Comparison of ENCODE assay signal across 21 cellular contexts in the genomic region with DNA sequence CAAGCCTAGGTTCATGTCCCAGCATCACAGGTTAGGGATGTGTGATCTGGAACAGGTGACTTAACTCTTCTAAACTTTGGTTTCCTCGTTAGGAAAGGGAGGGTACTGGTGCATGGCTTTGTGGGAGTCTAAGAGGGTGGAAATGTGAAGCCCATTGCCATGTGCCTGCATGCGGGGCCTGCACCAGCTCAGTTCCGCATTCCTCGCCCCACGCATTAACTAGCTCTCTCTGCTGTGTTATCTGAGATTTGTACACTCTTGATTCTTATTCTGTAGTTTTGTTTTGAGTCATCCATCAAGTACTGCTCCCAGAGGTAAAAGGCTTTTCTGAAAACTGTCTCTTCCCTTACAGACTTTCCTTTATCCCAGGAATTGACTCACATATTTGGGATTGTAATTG.
DNase-seq lines count a peak whose midpoint lies in the region; ATAC-seq, FAIRE-seq and TF ChIP-seq lines count a peak whose summit lies in the region.
"Had no signal": no experiment of that assay in that cellular context is flagged by ENCODE, and none has a peak within 500 bp of the region (broad histone marks: within the 10 kb centered on the region; RNA-seq: fewer than 3 reads in every experiment).

No MANE protein-coding gene starts in this region.

- H3K27ac ChIP-seq in K562 (ENCODE audit: extremely low read depth, low read depth, low read length) (no peak overlapping the region), osteoblast (ENCODE audit: low read depth, low read length) (no peak overlapping the region)
- H3K27ac ChIP-seq: A549, SJCRH30 had no signal

- in situ Hi-C loops in K562 (cut with MboI): no loop called here

- TF ChIP-seq EP300 in K562 (IDR thresholded peaks at IDR 0.05; ENCODE audit: low read length): no peak

- no peaks in the 10 kb centered on the region for H3K9me1 ChIP-seq in K562 (ENCODE audit: control insufficient read depth, insufficient read depth, low read length)

- intact Hi-C loops in K562 (cut with micrococcal nuclease): no loop called here
- intact Hi-C loops in Right ventricle myocardium superior (cut with DNase I): no loop called here

- H4K20me1 ChIP-seq in K562 (replicated peaks; ENCODE audit: control insufficient read depth, insufficient read depth, low read length) (no peaks in the 10 kb centered on the region), osteoblast (ENCODE audit: insufficient read depth, low read length) (no peaks in the 10 kb centered on the region)

- no peak for TF ChIP-seq CTCF in K562 (IDR thresholded peaks at IDR 0.05 in 2 of 3, conservative IDR thresholded peaks at IDR 0.05 in 1 of 3; ENCODE audit: insufficient read depth in 2 of 3, low read depth in 1 of 3, low read length in 3 of 3)
- no peak for TF ChIP-seq CTCF in osteoblast (IDR thresholded peaks at IDR 0.05; ENCODE audit: extremely low read depth, low read depth, low read length)

- no peaks in the 10 kb centered on the region for H3K9me3 Mint-ChIP-seq in activated CD4-positive, alpha-beta T cell treated with anti-CD3 and anti-CD28 coated beads, Interleukin-2, amount 10 ng/mL, durations not matched to agents 7 days and 5 days
- H3K9me3 Mint-ChIP-seq: GM23338 had no signal

- FAIRE-seq in K562 (lab: Jason Lieb, UNC): no peak
- FAIRE-seq: D721Med had no signal

- H3K4me1 Mint-ChIP-seq in activated CD4-positive, alpha-beta T cell treated with anti-CD3 and anti-CD28 coated beads, Interleukin-2, amount 10 ng/mL, durations not matched to agents 7 days and 5 days: no peaks in the 10 kb centered on the region
- H3K4me1 Mint-ChIP-seq: B cell, CD14-positive monocyte had no signal

- no peaks in the 10 kb centered on the region for H3K36me3 ChIP-seq in K562 (ENCODE audit: control insufficient read depth, insufficient read depth, low read length)
- H3K36me3 ChIP-seq in osteoblast (ENCODE audit: insufficient read depth, low read length): no peaks in the 10 kb centered on the region
- H3K36me3 ChIP-seq: HAP-1, SJCRH30 had no signal

- no peak overlapping the region for H3K4me3 Mint-ChIP-seq in activated CD4-positive, alpha-beta T cell treated with anti-CD3 and anti-CD28 coated beads, Interleukin-2, amount 10 ng/mL, durations not matched to agents 7 days and 5 days
- H3K4me3 Mint-ChIP-seq: B cell, CD14-positive monocyte, GM23338 had no signal

- H3K27me3 ChIP-seq in K562 (ENCODE audit: control insufficient read depth in 2 of 2, insufficient read depth in 2 of 2, low read length in 2 of 2) (no peaks in the 10 kb centered on the region), osteoblast (ENCODE audit: insufficient read depth, low read length) (no peaks in the 10 kb centered on the region)
- H3K27me3 ChIP-seq: SJCRH30 had no signal

- H3K27me3 Mint-ChIP-seq in activated CD4-positive, alpha-beta T cell treated with anti-CD3 and anti-CD28 coated beads, Interleukin-2, amount 10 ng/mL, durations not matched to agents 7 days and 5 days: no peaks in the 10 kb centered on the region
- H3K27me3 Mint-ChIP-seq: B cell had no signal

- no peak overlapping the region for H3K9ac ChIP-seq in K562 (ENCODE audit: insufficient read depth in 1 of 2, low read depth in 2 of 2, low read length in 2 of 2)

- H2AFZ ChIP-seq in K562 (ENCODE audit: low read depth, low read length): no peak overlapping the region
- no peak overlapping the region for H2AFZ ChIP-seq in osteoblast (ENCODE audit: low read length)
- H2AFZ ChIP-seq: GM23338 had no signal

- no peak overlapping the region for H3K27ac Mint-ChIP-seq in activated CD4-positive, alpha-beta T cell treated with anti-CD3 and anti-CD28 coated beads, Interleukin-2, amount 10 ng/mL, durations not matched to agents 7 days and 5 days
- H3K27ac Mint-ChIP-seq: B cell, CD14-positive monocyte, GM23338 had no signal

- H3K4me2 ChIP-seq in K562 (ENCODE audit: insufficient read depth, low read length) (no peak overlapping the region), osteoblast (ENCODE audit: insufficient read depth, low read length) (no peak overlapping the region)
- H3K4me2 ChIP-seq: A549, GM23338 had no signal

- CTCF ChIA-PET in K562 (lab: Yijun Ruan, JAX; ENCODE audit: low intra/inter-chr PET ratio): no interaction called here
- CTCF ChIA-PET in activated CD4-positive, alpha-beta T cell treated with anti-CD3 and anti-CD28 coated beads, Interleukin-2, amount 10 ng/mL, durations not matched to agents 7 days and 5 days (lab: Charles Lee): interaction anchor here (0.6 kb wide), 1 partner anchor 466 kb away, joined by 4 read pairs; no protein-coding TSS in a partner anchor

- POLR2A ChIA-PET in K562 (lab: Yijun Ruan, JAX): no interaction called here
- POLR2A ChIA-PET in activated CD4-positive, alpha-beta T cell treated with anti-CD3 and anti-CD28 coated beads, Interleukin-2, amount 10 ng/mL, durations not matched to agents 7 days and 5 days (lab: Charles Lee): no interaction called here

- DNase-seq in K562 (ENCODE audit: extremely low read depth in 1 of 4, low spot score in 3 of 4) (no peak), left kidney (ENCODE audit: low read depth, low spot score) (peak; percentile 87), osteoblast (ENCODE audit: insufficient read length, low spot score, missing footprints) (no peak), Right ventricle myocardium superior (no peak)
- no peak for DNase-seq in activated CD4-positive, alpha-beta T cell treated with anti-CD3 and anti-CD28 coated beads, Interleukin-2, amount 10 ng/mL, durations not matched to agents 7 days and 5 days
- DNase-seq in activated CD4-positive, alpha-beta T cell treated with anti-CD3 and anti-CD28 coated beads, Interleukin-2, amount 50 U/mL, for 48 hours: no peak
- DNase-seq: DMS53, MM.1S, NCI-H1048, NCI-H1417 treated with DMSO at 0.1 percent for 48 hours, NCI-H187 treated with DMSO at 0.1 percent for 48 hours, NCI-H2107, SJCRH30 had no signal

- H3K79me2 ChIP-seq in K562 (ENCODE audit: control insufficient read depth, insufficient read depth, low read length) (no peaks in the 10 kb centered on the region), osteoblast (ENCODE audit: insufficient read depth, low read length) (no peaks in the 10 kb centered on the region)

- no peak overlapping the region for H3K4me3 ChIP-seq in K562
- no peak overlapping the region for H3K4me3 ChIP-seq in osteoblast (ENCODE audit: insufficient read depth, low read length)
- H3K4me3 ChIP-seq: A549, GM23338, HAP-1, SJCRH30 had no signal

- no peak for TF ChIP-seq RAD21 in K562 (CRISPR knock-in tag; conservative IDR thresholded peaks at IDR 0.05 in 1 of 2, IDR thresholded peaks at IDR 0.05 in 1 of 2)

- 0% methylated on average over 5 of the region's 5 CpGs for WGBS in K562 (ENCODE audit: insufficient coverage, low coverage, missing lambda C conversion rate)

- no peak for TF ChIP-seq POLR2A in K562 (conservative IDR thresholded peaks at IDR 0.05)

- BruUV-seq in K562 (replicated peaks; lab: Mats Ljungman, UMichigan): no TSS peak

- ATAC-seq in GM18868 (IDR thresholded peaks at IDR 0.05; ENCODE audit: unreplicated experiment) (peak; percentile 49), K562 (no peak), Right ventricle myocardium superior (ENCODE audit: poor library complexity) (no peak)
- ATAC-seq: A549, GM23338, Panc1 had no signal

- no peaks in the 10 kb centered on the region for H3K4me1 ChIP-seq in K562 (replicated peaks in 1 of 2; ENCODE audit: control insufficient read depth in 2 of 2, insufficient read depth in 2 of 2, low read length in 2 of 2)
- no peaks in the 10 kb centered on the region for H3K4me1 ChIP-seq in osteoblast (ENCODE audit: insufficient read depth, low read length)
- H3K4me1 ChIP-seq: A549, HAP-1, SJCRH30 had no signal

- H3K36me3 Mint-ChIP-seq in activated CD4-positive, alpha-beta T cell treated with anti-CD3 and anti-CD28 coated beads, Interleukin-2, amount 10 ng/mL, durations not matched to agents 7 days and 5 days (ENCODE audit: low read depth): no peaks in the 10 kb centered on the region
- H3K36me3 Mint-ChIP-seq: CD14-positive monocyte had no signal

- no peaks in the 10 kb centered on the region for H3K9me3 ChIP-seq in K562 (replicated peaks; ENCODE audit: control insufficient read depth, insufficient read depth, low read depth, low read length)
- no peaks in the 10 kb centered on the region for H3K9me3 ChIP-seq in osteoblast (ENCODE audit: low read depth, low read length)
- H3K9me3 ChIP-seq: A549, HAP-1, SJCRH30 had no signal

TF ChIP-seq in K562, 482 proteins besides CTCF, POLR2A, EP300 and RAD21:
- TF ChIP-seq ZEB2 (IDR thresholded peaks at IDR 0.05) (no peak), SPI1 (IDR thresholded peaks at IDR 0.05; ENCODE audit: borderline replicate concordance, low read depth, low read length) (peak; percentile 13; the same call in 1 of the 2 replicates), PTRF (tag; IDR thresholded peaks at IDR 0.05) (no peak)
- TF ChIP-seq, protein P1, sequence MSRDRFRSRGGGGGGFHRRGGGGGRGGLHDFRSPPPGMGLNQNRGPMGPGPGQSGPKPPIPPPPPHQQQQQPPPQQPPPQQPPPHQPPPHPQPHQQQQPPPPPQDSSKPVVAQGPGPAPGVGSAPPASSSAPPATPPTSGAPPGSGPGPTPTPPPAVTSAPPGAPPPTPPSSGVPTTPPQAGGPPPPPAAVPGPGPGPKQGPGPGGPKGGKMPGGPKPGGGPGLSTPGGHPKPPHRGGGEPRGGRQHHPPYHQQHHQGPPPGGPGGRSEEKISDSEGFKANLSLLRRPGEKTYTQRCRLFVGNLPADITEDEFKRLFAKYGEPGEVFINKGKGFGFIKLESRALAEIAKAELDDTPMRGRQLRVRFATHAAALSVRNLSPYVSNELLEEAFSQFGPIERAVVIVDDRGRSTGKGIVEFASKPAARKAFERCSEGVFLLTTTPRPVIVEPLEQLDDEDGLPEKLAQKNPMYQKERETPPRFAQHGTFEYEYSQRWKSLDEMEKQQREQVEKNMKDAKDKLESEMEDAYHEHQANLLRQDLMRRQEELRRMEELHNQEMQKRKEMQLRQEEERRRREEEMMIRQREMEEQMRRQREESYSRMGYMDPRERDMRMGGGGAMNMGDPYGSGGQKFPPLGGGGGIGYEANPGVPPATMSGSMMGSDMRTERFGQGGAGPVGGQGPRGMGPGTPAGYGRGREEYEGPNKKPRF (IDR thresholded peaks at IDR 0.05; ENCODE audit: low read depth, low read length): no peak
- TF ChIP-seq, protein P2, sequence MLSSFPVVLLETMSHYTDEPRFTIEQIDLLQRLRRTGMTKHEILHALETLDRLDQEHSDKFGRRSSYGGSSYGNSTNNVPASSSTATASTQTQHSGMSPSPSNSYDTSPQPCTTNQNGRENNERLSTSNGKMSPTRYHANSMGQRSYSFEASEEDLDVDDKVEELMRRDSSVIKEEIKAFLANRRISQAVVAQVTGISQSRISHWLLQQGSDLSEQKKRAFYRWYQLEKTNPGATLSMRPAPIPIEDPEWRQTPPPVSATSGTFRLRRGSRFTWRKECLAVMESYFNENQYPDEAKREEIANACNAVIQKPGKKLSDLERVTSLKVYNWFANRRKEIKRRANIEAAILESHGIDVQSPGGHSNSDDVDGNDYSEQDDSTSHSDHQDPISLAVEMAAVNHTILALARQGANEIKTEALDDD (IDR thresholded peaks at IDR 0.05): no peak
